In genomic region chr21:16419188-16419874, GRCh38 we compare ENCODE assay signal across 8 cellular contexts.
DNase-seq lines count a peak whose midpoint lies in the region; ATAC-seq and TF ChIP-seq lines count a peak whose summit lies in the region.

No MANE protein-coding gene starts in this region.

- intact Hi-C loops in Panc1 (cut with micrococcal nuclease; ENCODE audit: unreplicated experiment) (no loop called here), prostate gland (cut with DNase I) (loop anchor here (5.0 kb wide), 1 partner anchor 113 kb away; no protein-coding TSS in a partner anchor)

- H3K9me3 ChIP-seq in Panc1 (ENCODE audit: control insufficient read depth, insufficient read depth, low read depth, low read length), result no peaks in the 10 kb centered on the region
- H3K9me3 ChIP-seq in prostate gland, result no peaks in the 10 kb centered on the region

- H3K27me3 ChIP-seq in Panc1 (ENCODE audit: control insufficient read depth, insufficient read depth, low read length), result no peaks in the 10 kb centered on the region
- H3K27me3 ChIP-seq in prostate gland (replicated peaks; ENCODE audit: insufficient read depth), result no peaks in the 10 kb centered on the region

- CTCF ChIA-PET in Panc1 (lab: Charles Lee), result interaction anchor here (0.7 kb wide), 1 partner anchor 20 kb away, joined by 4 read pairs; no protein-coding TSS in a partner anchor

- 12% methylated on average over 13 of the region's 13 CpGs for WGBS in prostate gland

- no peak for TF ChIP-seq POLR2A in prostate gland (IDR thresholded peaks at IDR 0.05)

- POLR2A ChIA-PET in Panc1 (lab: Charles Lee), result no interaction called here

- TF ChIP-seq CTCF in Panc1 (IDR thresholded peaks at IDR 0.05) (no peak), prostate gland (IDR thresholded peaks at IDR 0.05) (no peak)

- H3K36me3 ChIP-seq in Panc1 (ENCODE audit: control insufficient read depth, insufficient read depth, low read length) (no peaks in the 10 kb centered on the region), prostate gland (no peaks in the 10 kb centered on the region)

- H3K27ac ChIP-seq in Panc1 (ENCODE audit: low read length), result peak overlapping the region; percentile 70
- H3K27ac ChIP-seq in prostate gland, result peak overlapping the region; percentile 74 to 79

- in situ Hi-C loops in Panc1 (cut with HindIII; ENCODE audit: low pct_unique_long_range_greater_than_20kb, low sequenced_read_pairs), result no loop called here

- peaks cover 3% of the 10 kb centered on the region; the same call in 1 of the 2 replicates for H3K4me1 ChIP-seq in Panc1 (ENCODE audit: control insufficient read depth, insufficient read depth, low read length)
- no peaks in the 10 kb centered on the region for H3K4me1 ChIP-seq in prostate gland (replicated peaks)

- H3K4me3 ChIP-seq in Panc1 (ENCODE audit: low read depth in 2 of 2, low read length in 2 of 2), result peak overlapping the region; percentile 5 to 22; a peak in 2 of 4 replicates
- peak overlapping the region; percentile 35 to 37 for H3K4me3 ChIP-seq in prostate gland

- peak; percentile 63 for ATAC-seq in Panc1

- peak; percentile 93 for DNase-seq in DMS53 (lab: John Stamatoyannopoulos, UW)
- DNase-seq in Panc1 (ENCODE audit: low read depth, low spot score), result no peak
- peak; percentile 73 for DNase-seq in globus pallidus (ENCODE audit: low spot score)
- peak; percentile 68 for DNase-seq in prostate gland (ENCODE audit: low spot score)
- no peak for DNase-seq in stimulated activated naive CD4-positive, alpha-beta T cell (lab: John Stamatoyannopoulos, UW)
- no peak for DNase-seq in stimulated activated CD4-positive, alpha-beta T cell treated with anti-CD3 and anti-CD28 coated beads, Interleukin-12 subunit alpha, Interleukin-12 subunit beta, amount 100 ng/mL, for 4 hours
- DNase-seq in dedifferentiated amniotic fluid mesenchymal stem cell (ENCODE audit: extremely low spot score), result no peak
- DNase-seq in NOMO-1 (lab: John Stamatoyannopoulos, UW; ENCODE audit: unreplicated experiment in 2 of 2), result no peak

- BruUV-seq in Panc1 (replicated peaks; lab: Mats Ljungman, UMichigan), result no TSS peak

Comparison
In these comparisons a context has a peak if more than half of its experiments do, and no peak if none do; other contexts are left out.
1. DNase-seq: peak in DMS53 (single experiment), globus pallidus (single experiment) and prostate gland (single experiment); none in Panc1 (single experiment), stimulated activated naive CD4-positive, alpha-beta T cell (0 of 6), stimulated activated CD4-positive, alpha-beta T cell treated with anti-CD3 and anti-CD28 coated beads, Interleukin-12 subunit alpha, Interleukin-12 subunit beta, amount 100 ng/mL, for 4 hours (single experiment), dedifferentiated amniotic fluid mesenchymal stem cell (single experiment) and NOMO-1 (0 of 2).